ENCODE assay signal across 1 cellular context in genomic region chr6:150267686-150268561, GRCh38.
A peak's percentile ranks its signal among the peaks of the same experiment; 100 is the strongest.
TF ChIP-seq lines count a peak whose summit lies in the region.

No MANE protein-coding gene starts in this region.

TF ChIP-seq in K562, 482 proteins besides CTCF, POLR2A, EP300 and RAD21 (continued from another document and continues in another):
- TF ChIP-seq AFF4 (CRISPR knock-in tag; IDR thresholded peaks at IDR 0.05) (no peak), DDX20 (tag; IDR thresholded peaks at IDR 0.05; ENCODE audit: low read depth) (no peak), ZNF518B (CRISPR knock-in tag; IDR thresholded peaks at IDR 0.05) (no peak), ARID3A (IDR thresholded peaks at IDR 0.05; ENCODE audit: borderline replicate concordance, low read depth, low read length) (peak; percentile 97), ZSCAN29 (IDR thresholded peaks at IDR 0.05) (no peak), RBM39 (optimal IDR thresholded peaks at IDR 0.05; ENCODE audit: low read depth, low read length) (no peak), BRCA1 (IDR thresholded peaks at IDR 0.05) (no peak), BRCA1 (CRISPR knock-in tag; IDR thresholded peaks at IDR 0.05) (no peak), ZNF507 (tag; conservative IDR thresholded peaks at IDR 0.05) (no peak), DNMT1 (IDR thresholded peaks at IDR 0.05) (no peak), SP2 (IDR thresholded peaks at IDR 0.05; ENCODE audit: extremely low read depth, low read depth, low read length, poor library complexity, severe bottlenecking) (no peak), CCNT2 (IDR thresholded peaks at IDR 0.05; ENCODE audit: borderline replicate concordance, extremely low read depth, insufficient read length, low read depth, low read length) (no peak), ZBTB11 (CRISPR knock-in tag; IDR thresholded peaks at IDR 0.05) (peak in 1 of 3 experiments; percentile 74; a peak in 2 of 6 replicates), CBX1 (IDR thresholded peaks at IDR 0.05; ENCODE audit: low read depth) (no peak), SLC30A9 (CRISPR knock-in tag; IDR thresholded peaks at IDR 0.05) (no peak), TCF7 (IDR thresholded peaks at IDR 0.05; ENCODE audit: borderline replicate concordance) (no peak), ZBTB9 (CRISPR knock-in tag; IDR thresholded peaks at IDR 0.05) (peak; percentile 83), YBX1 (IDR thresholded peaks at IDR 0.05) (no peak), ZNF212 (CRISPR knock-in tag; IDR thresholded peaks at IDR 0.05) (no peak; the same call in 1 of the 2 replicates), GTF3C2 (IDR thresholded peaks at IDR 0.05; ENCODE audit: borderline replicate concordance, extremely low read depth, insufficient read length) (no peak), RBM25 (IDR thresholded peaks at IDR 0.05; ENCODE audit: low read depth, low read length, severe bottlenecking) (no peak), HBP1 (CRISPR knock-in tag; IDR thresholded peaks at IDR 0.05) (peak; percentile 10; the same call in 1 of the 2 replicates), SREBF2 (CRISPR knock-in tag; IDR thresholded peaks at IDR 0.05) (no peak), ZNF407 (IDR thresholded peaks at IDR 0.05; ENCODE audit: low read depth) (no peak), ZKSCAN1 (IDR thresholded peaks at IDR 0.05; ENCODE audit: low read depth, low read length) (no peak), HOXB6 (CRISPR knock-in tag; IDR thresholded peaks at IDR 0.05; ENCODE audit: borderline replicate concordance) (no peak)
